ENCODE assay signal across 15 cellular contexts in the genomic region with DNA sequence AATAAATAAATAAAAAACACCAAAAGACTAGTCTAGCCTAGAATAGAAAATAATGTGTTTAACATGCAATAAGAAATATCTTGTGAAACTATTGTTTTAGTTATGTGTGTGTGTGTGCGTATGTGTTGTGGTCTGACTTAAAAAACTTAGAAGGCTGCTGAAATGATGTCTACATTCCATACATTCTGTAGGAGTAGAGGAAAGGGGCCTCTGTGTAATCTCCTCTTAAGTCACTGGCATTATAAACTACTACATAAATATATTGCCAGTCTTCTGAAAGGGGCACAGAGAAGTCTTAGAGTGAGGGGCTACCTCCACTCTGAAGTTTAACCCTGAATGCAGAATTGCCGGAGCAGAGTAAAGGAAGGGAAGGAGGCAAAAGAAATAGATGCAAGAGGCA.
A peak's percentile ranks its signal among the peaks of the same experiment; 100 is the strongest.
DNase-seq lines count a peak whose midpoint lies in the region; ATAC-seq and TF ChIP-seq lines count a peak whose summit lies in the region.
"Had no signal": no experiment of that assay in that cellular context is flagged by ENCODE, and none has a peak within 500 bp of the region (broad histone marks: within the 10 kb centered on the region; RNA-seq: fewer than 3 reads in every experiment).

No MANE protein-coding gene starts in this region.

- no peak overlapping the region for H3K9ac ChIP-seq in SK-N-SH

- no peaks in the 10 kb centered on the region for H3K36me3 ChIP-seq in SK-N-SH (replicated peaks in 1 of 2; ENCODE audit: control insufficient read depth in 1 of 2, insufficient read depth in 2 of 2, low read length in 1 of 2)
- no peaks in the 10 kb centered on the region for H3K36me3 ChIP-seq in hepatocyte (replicated peaks; ENCODE audit: insufficient read depth, low read depth)
- H3K36me3 ChIP-seq in thyroid gland = no peaks in the 10 kb centered on the region
- no peaks in the 10 kb centered on the region for H3K36me3 ChIP-seq in sigmoid colon

- H3K4me1 ChIP-seq in SK-N-SH (ENCODE audit: control insufficient read depth in 1 of 2, insufficient read depth in 2 of 2, low read depth in 1 of 2, low read length in 1 of 2) (peaks cover 3 to 29% of the 10 kb centered on the region in 2 experiments; a peak in 3 of 4 replicates), hepatocyte (ENCODE audit: insufficient read depth) (peaks cover 16% of the 10 kb centered on the region), thyroid gland (peaks cover 7 to 15% of the 10 kb centered on the region in 2 donors), sigmoid colon (peaks cover 0 to 15% (median 7%) of the 10 kb centered on the region in 4 donors)
- H3K4me1 ChIP-seq: testis had no signal

- H4K20me1 ChIP-seq in SK-N-SH (ENCODE audit: insufficient read depth) (no peaks in the 10 kb centered on the region), hepatocyte (ENCODE audit: insufficient read depth, poor library complexity, severe bottlenecking) (no peaks in the 10 kb centered on the region)

- POLR2A ChIA-PET in SK-N-SH (lab: Yijun Ruan, JAX) = no interaction called here

- in situ Hi-C loops in astrocyte of the spinal cord (cut with HindIII; ENCODE audit: low sequenced_read_pairs) = no loop called here

- no peaks in the 10 kb centered on the region for H3K9me2 ChIP-seq in SK-N-SH
- no peaks in the 10 kb centered on the region for H3K9me2 ChIP-seq in hepatocyte (replicated peaks; ENCODE audit: insufficient read depth)

- H2AFZ ChIP-seq in SK-N-SH (ENCODE audit: low read depth) (no peak overlapping the region), hepatocyte (no peak overlapping the region)

- CTCF ChIA-PET in SK-N-SH (lab: Yijun Ruan, JAX) = no interaction called here

- H3K27me3 ChIP-seq in SK-N-SH (ENCODE audit: insufficient read depth) (no peaks in the 10 kb centered on the region), hepatocyte (no peaks in the 10 kb centered on the region), thyroid gland (no peaks in the 10 kb centered on the region), sigmoid colon (no peaks in the 10 kb centered on the region)
- H3K27me3 ChIP-seq: testis had no signal

- H3K9me3 ChIP-seq in SK-N-SH = no peaks in the 10 kb centered on the region
- no peaks in the 10 kb centered on the region for H3K9me3 ChIP-seq in hepatocyte (ENCODE audit: low read depth)
- H3K9me3 ChIP-seq in thyroid gland = no peaks in the 10 kb centered on the region
- H3K9me3 ChIP-seq in sigmoid colon = no peaks in the 10 kb centered on the region
- H3K9me3 ChIP-seq: testis had no signal

- no peak for TF ChIP-seq CTCF in SK-N-SH (IDR thresholded peaks at IDR 0.05)
- TF ChIP-seq CTCF in astrocyte of the spinal cord (IDR thresholded peaks at IDR 0.05; ENCODE audit: low read depth, low read length) = no peak
- no peak for TF ChIP-seq CTCF in hepatocyte (IDR thresholded peaks at IDR 0.05; ENCODE audit: poor library complexity)
- no peak for TF ChIP-seq CTCF in thyroid gland (IDR thresholded peaks at IDR 0.05)
- TF ChIP-seq CTCF in sigmoid colon (IDR thresholded peaks at IDR 0.05) = no peak

- no peak for TF ChIP-seq POLR2A in thyroid gland (IDR thresholded peaks at IDR 0.05)
- no peak for TF ChIP-seq POLR2A in sigmoid colon (IDR thresholded peaks at IDR 0.05)

- intact Hi-C loops in thyroid gland (cut with DNase I) = no loop called here
- intact Hi-C loops in sigmoid colon (cut with DNase I) = no loop called here

- TF ChIP-seq RAD21 in SK-N-SH (IDR thresholded peaks at IDR 0.05; ENCODE audit: low read length) = no peak

- DNase-seq in SK-N-SH = no peak
- DNase-seq in astrocyte of the spinal cord (ENCODE audit: low read depth, low spot score) = peak; percentile 61
- no peak for DNase-seq in hepatocyte (ENCODE audit: low spot score)
- no peak for DNase-seq in thyroid gland
- DNase-seq in substantia nigra (lab: John Stamatoyannopoulos, UW) = no peak
- no peak for DNase-seq in occipital lobe (lab: John Stamatoyannopoulos, UW)
- no peak for DNase-seq in sigmoid colon
- DNase-seq: activated CD4-positive, alpha-beta T cell treated with anti-CD3 and anti-CD28 coated beads, Interleukin-2, amount 50 U/mL, for 4 hours; activated effector memory CD4-positive, alpha-beta T cell treated with anti-CD3 and anti-CD28 coated beads, Interleukin-2, amount 50 U/mL, for 16 hours; caudate nucleus; erythroblast; NCI-H345; testis had no signal

- H3K27ac ChIP-seq in SK-N-SH (ENCODE audit: low read depth in 2 of 2, low read length in 1 of 2) (peak overlapping the region in 1 of 2 experiments; percentile 29; a peak in 1 of 4 replicates), hepatocyte (peak overlapping the region; percentile 20), thyroid gland (peak overlapping the region; percentile 35 to 60 (median 49)), substantia nigra (ENCODE audit: low read depth, low read length, poor library complexity, severe bottlenecking) (no peak overlapping the region), sigmoid colon (no peak overlapping the region)
- H3K27ac ChIP-seq: 22Rv1, testis had no signal

- TF ChIP-seq EP300 in SK-N-SH (IDR thresholded peaks at IDR 0.05; ENCODE audit: borderline replicate concordance in 1 of 2, low read depth in 1 of 2, low read length in 1 of 2) = no peak
- no peak for TF ChIP-seq EP300 in sigmoid colon (IDR thresholded peaks at IDR 0.05)

- H3K4me2 ChIP-seq in SK-N-SH (no peak overlapping the region; the same call in 1 of the 2 replicates), hepatocyte (peak overlapping the region; percentile 34)

- H3K4me3 ChIP-seq in SK-N-SH (ENCODE audit: low read depth in 2 of 2, low read length in 1 of 2) (no peak overlapping the region), astrocyte of the spinal cord (ENCODE audit: low read depth, low read length) (no peak overlapping the region), hepatocyte (no peak overlapping the region), thyroid gland (replicated peaks in 1 of 3) (no peak overlapping the region), sigmoid colon (no peak overlapping the region)
- H3K4me3 ChIP-seq: testis had no signal

- H3F3A ChIP-seq in SK-N-SH (replicated peaks; ENCODE audit: insufficient read depth) = no peaks in the 10 kb centered on the region

- ATAC-seq in SK-N-SH treated with all-trans-retinoic acid at 6 μM for 48 hours = peak; percentile 79

- 80% methylated on average over 2 of the region's 2 CpGs for WGBS in SK-N-SH (ENCODE audit: low lambda C conversion rate)
- WGBS in hepatocyte (ENCODE audit: low lambda C conversion rate, missing lambda C conversion rate) = 72% methylated on average over 2 of the region's 2 CpGs
- WGBS in thyroid gland, 2 donors = 83 to 87% methylated on average over 2 of the region's 2 CpGs
- WGBS in sigmoid colon, 2 donors = 91 to 97% methylated on average over 2 of the region's 2 CpGs

- H3K79me2 ChIP-seq in SK-N-SH (ENCODE audit: insufficient read depth) (no peaks in the 10 kb centered on the region), hepatocyte (peaks cover 18% of the 10 kb centered on the region)

TF ChIP-seq in SK-N-SH treated with all-trans-retinoic acid at 6 μM for 48 hours, 23 proteins besides CTCF, POLR2A, EP300 and RAD21 (continues in another document):
- TF ChIP-seq, protein P1, sequence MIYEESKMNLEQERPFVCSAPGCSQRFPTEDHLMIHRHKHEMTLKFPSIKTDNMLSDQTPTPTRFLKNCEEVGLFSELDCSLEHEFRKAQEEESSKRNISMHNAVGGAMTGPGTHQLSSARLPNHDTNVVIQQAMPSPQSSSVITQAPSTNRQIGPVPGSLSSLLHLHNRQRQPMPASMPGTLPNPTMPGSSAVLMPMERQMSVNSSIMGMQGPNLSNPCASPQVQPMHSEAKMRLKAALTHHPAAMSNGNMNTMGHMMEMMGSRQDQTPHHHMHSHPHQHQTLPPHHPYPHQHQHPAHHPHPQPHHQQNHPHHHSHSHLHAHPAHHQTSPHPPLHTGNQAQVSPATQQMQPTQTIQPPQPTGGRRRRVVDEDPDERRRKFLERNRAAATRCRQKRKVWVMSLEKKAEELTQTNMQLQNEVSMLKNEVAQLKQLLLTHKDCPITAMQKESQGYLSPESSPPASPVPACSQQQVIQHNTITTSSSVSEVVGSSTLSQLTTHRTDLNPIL (CRISPR knock-in tag; IDR thresholded peaks at IDR 0.05; ENCODE audit: low read depth) = no peak

TF ChIP-seq in SK-N-SH, 30 proteins besides CTCF, POLR2A, EP300 and RAD21 (continues in another document):
- TF ChIP-seq JUND (IDR thresholded peaks at IDR 0.05) (no peak), NFIC (IDR thresholded peaks at IDR 0.05; ENCODE audit: borderline replicate concordance) (no peak), IRF3 (IDR thresholded peaks at IDR 0.05; ENCODE audit: low read depth, low read length) (no peak), ELF1 (IDR thresholded peaks at IDR 0.05) (no peak), TCF12 (IDR thresholded peaks at IDR 0.05) (no peak), TAF1 (IDR thresholded peaks at IDR 0.05; ENCODE audit: borderline replicate concordance, low read depth, low read length) (no peak), POLR2AphosphoS5 (IDR thresholded peaks at IDR 0.05; ENCODE audit: low read depth, low read length) (no peak)
- TF ChIP-seq, protein P2, sequence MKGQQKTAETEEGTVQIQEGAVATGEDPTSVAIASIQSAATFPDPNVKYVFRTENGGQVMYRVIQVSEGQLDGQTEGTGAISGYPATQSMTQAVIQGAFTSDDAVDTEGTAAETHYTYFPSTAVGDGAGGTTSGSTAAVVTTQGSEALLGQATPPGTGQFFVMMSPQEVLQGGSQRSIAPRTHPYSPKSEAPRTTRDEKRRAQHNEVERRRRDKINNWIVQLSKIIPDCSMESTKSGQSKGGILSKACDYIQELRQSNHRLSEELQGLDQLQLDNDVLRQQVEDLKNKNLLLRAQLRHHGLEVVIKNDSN (IDR thresholded peaks at IDR 0.05; ENCODE audit: borderline replicate concordance, low read depth) = no peak

Comparison
In these comparisons a context has a peak if more than half of its experiments do, and no peak if none do; other contexts are left out.
1. H3K27ac ChIP-seq: peak in hepatocyte (single experiment) and thyroid gland (3 of 3); none in substantia nigra (single experiment) and sigmoid colon (0 of 4).